19 cellular contexts compared by ENCODE assay signal in genomic region chr2:235421618-235422017, GRCh38.
DNase-seq lines count a peak whose midpoint lies in the region; TF ChIP-seq lines count a peak whose summit lies in the region.
"Had no signal": no experiment of that assay in that cellular context is flagged by ENCODE, and none has a peak within 500 bp of the region (broad histone marks: within the 10 kb centered on the region; RNA-seq: fewer than 3 reads in every experiment).

No MANE protein-coding gene starts in this region.

- H2BK15ac ChIP-seq in neuronal stem cell (ENCODE audit: low read length) = peak overlapping the region; percentile 45

- H3K27ac Mint-ChIP-seq in MCF 10A (ENCODE audit: low read depth, unreplicated experiment) = no peak overlapping the region
- H3K27ac Mint-ChIP-seq: CD4-positive, CD25-positive, alpha-beta regulatory T cell had no signal

- no peaks in the 10 kb centered on the region for H3K79me1 ChIP-seq in neuronal stem cell (ENCODE audit: low read depth, low read length)

- DNase-seq in MCF 10A (ENCODE audit: unreplicated experiment) (peak; percentile 5), mammary epithelial cell (no peak), NCI-H2196 (lab: John Stamatoyannopoulos, UW; ENCODE audit: unreplicated experiment) (peak; percentile 79), SHP77 (lab: John Stamatoyannopoulos, UW) (peak; percentile 4 to 52), neuronal stem cell (ENCODE audit: low spot score) (no peak), OCI-M2 (lab: John Stamatoyannopoulos, UW; ENCODE audit: unreplicated experiment) (no peak), foreskin melanocyte (no peak), NCI-H748 (lab: John Stamatoyannopoulos, UW; ENCODE audit: unreplicated experiment) (no peak)
- DNase-seq: 8988T; activated CD4-positive, alpha-beta T cell treated with anti-CD3 and anti-CD28 coated beads, Interleukin-2, amount 50 U/mL, for 48 hours; activated CD8-positive, alpha-beta memory T cell treated with anti-CD3 and anti-CD28 coated beads, Interleukin-2, amount 50 U/mL, for 4 hours; activated naive CD4-positive, alpha-beta T cell treated with anti-CD3 and anti-CD28 coated beads, Interleukin-2, amount 50 U/mL, for 16 hours; amniotic stem cell; CD4-positive, CD25-positive, alpha-beta regulatory T cell; H7; NCI-H2081 treated with DMSO at 0.1 percent for 48 hours; stimulated activated CD8-positive, alpha-beta memory T cell treated with anti-CD3 and anti-CD28 coated beads, Interleukin-4, amount 100 ng/mL, for 48 hours had no signal

- no TSS peak for BruUV-seq in MCF 10A (replicated peaks; lab: Mats Ljungman, UMichigan)
- BruUV-seq in mammary epithelial cell (replicated peaks; lab: Mats Ljungman, UMichigan) = no TSS peak

- H2BK12ac ChIP-seq in neuronal stem cell (ENCODE audit: low read length) = no peak overlapping the region

- no peaks in the 10 kb centered on the region for H3K36me3 ChIP-seq in mammary epithelial cell (ENCODE audit: insufficient read depth, low read length)
- H3K36me3 ChIP-seq in neuronal stem cell (replicated peaks in 1 of 2; ENCODE audit: control insufficient read depth in 2 of 2, insufficient read depth in 2 of 2, low read length in 2 of 2) = no peaks in the 10 kb centered on the region
- H3K36me3 ChIP-seq: tibial nerve had no signal

- H3K4me1 ChIP-seq in mammary epithelial cell (ENCODE audit: insufficient read depth, low read length) = no peaks in the 10 kb centered on the region
- H3K4me1 ChIP-seq in neuronal stem cell (ENCODE audit: control insufficient read depth in 2 of 2, insufficient read depth in 1 of 2, low read depth in 1 of 2, low read length in 2 of 2) = peaks cover 2 to 10% of the 10 kb centered on the region in 2 donors

- no CpG with 5 or more reads among the region's 2 CpGs for WGBS in mammary epithelial cell (ENCODE audit: low coverage, missing lambda C conversion rate)
- no CpG with 5 or more reads among the region's 2 CpGs for WGBS in neuronal stem cell (ENCODE audit: extremely low coverage in 2 of 2, insufficient read length in 2 of 2, insufficient replicate concordance in 1 of 2), 2 donors

- POLR2A ChIA-PET in MCF 10A (lab: Yijun Ruan, JAX) = no interaction called here

- no peak overlapping the region for H3K4me3 Mint-ChIP-seq in MCF 10A (ENCODE audit: unreplicated experiment)
- H3K4me3 Mint-ChIP-seq: CD4-positive, CD25-positive, alpha-beta regulatory T cell had no signal

- H3K9me3 ChIP-seq in mammary epithelial cell (replicated peaks; ENCODE audit: insufficient read depth, low read length) (no peaks in the 10 kb centered on the region), neuronal stem cell (replicated peaks in 1 of 2; ENCODE audit: control insufficient read depth in 2 of 2, insufficient read depth in 1 of 2, low read depth in 1 of 2, low read length in 2 of 2) (peaks cover 2 to 11% of the 10 kb centered on the region in 2 donors)

- H3K27ac ChIP-seq in mammary epithelial cell (ENCODE audit: insufficient read depth, low read depth, low read length) (no peak overlapping the region), neuronal stem cell (replicated peaks; ENCODE audit: low read length) (no peak overlapping the region)
- H3K27ac ChIP-seq: skin epidermis, tibial nerve had no signal

- no peak overlapping the region for H2AFZ ChIP-seq in mammary epithelial cell (ENCODE audit: low read depth, low read length)
- no peak overlapping the region for H2AFZ ChIP-seq in neuronal stem cell (ENCODE audit: low read length)

- no peaks in the 10 kb centered on the region for H3K36me3 Mint-ChIP-seq in MCF 10A (ENCODE audit: insufficient read depth, unreplicated experiment)
- H3K36me3 Mint-ChIP-seq: CD4-positive, CD25-positive, alpha-beta regulatory T cell had no signal

- H3K27me3 ChIP-seq in mammary epithelial cell (ENCODE audit: insufficient read depth, low read length) = no peaks in the 10 kb centered on the region
- no peaks in the 10 kb centered on the region for H3K27me3 ChIP-seq in neuronal stem cell (ENCODE audit: control insufficient read depth in 3 of 3, insufficient read depth in 3 of 3, low read depth in 1 of 3, low read length in 3 of 3)
- H3K27me3 ChIP-seq: tibial nerve had no signal

- TF ChIP-seq CTCF in MCF 10A (IDR thresholded peaks at IDR 0.05; ENCODE audit: unreplicated experiment) (no peak), mammary epithelial cell (conservative IDR thresholded peaks at IDR 0.05 in 1 of 2, IDR thresholded peaks at IDR 0.05 in 1 of 2; ENCODE audit: extremely low read depth in 1 of 2, insufficient read depth in 1 of 2, low read depth in 1 of 2, low read length in 2 of 2) (no peak)

- H4K20me1 ChIP-seq in mammary epithelial cell (ENCODE audit: insufficient read depth, low read length) = no peaks in the 10 kb centered on the region

- no peak overlapping the region for H3K4me3 ChIP-seq in mammary epithelial cell (replicated peaks in 1 of 3; ENCODE audit: insufficient read depth in 1 of 3, low read depth in 2 of 3, low read length in 3 of 3)
- no peak overlapping the region for H3K4me3 ChIP-seq in neuronal stem cell (ENCODE audit: low read length in 2 of 2)
- H3K4me3 ChIP-seq: skin epidermis, tibial nerve had no signal

- H3K4me2 ChIP-seq in mammary epithelial cell (ENCODE audit: insufficient read depth, low read depth, low read length) = no peak overlapping the region
- H3K4me2 ChIP-seq in neuronal stem cell (ENCODE audit: insufficient read depth, low read length, poor library complexity, severe bottlenecking) = no peak overlapping the region

- in situ Hi-C loops in mammary epithelial cell (cut with MboI; ENCODE audit: low sequenced_read_pairs in 2 of 2) = no loop called here

- no peak overlapping the region for H2AK5ac ChIP-seq in neuronal stem cell (ENCODE audit: low read depth, low read length)

- CTCF ChIA-PET in MCF 10A (lab: Yijun Ruan, JAX) (interaction anchor here (0.5 to 0.6 kb wide), 2 partner anchors 16 to 27 kb away, joined by 3 read pairs; no protein-coding TSS in a partner anchor), mammary epithelial cell (lab: Charles Lee; ENCODE audit: low non-redundant PET) (no interaction called here)

- dilution Hi-C loops in mammary epithelial cell (cut with HindIII; ENCODE audit: low sequenced_read_pairs) = no loop called here

- no peaks in the 10 kb centered on the region for H3K4me1 Mint-ChIP-seq in MCF 10A (ENCODE audit: insufficient read depth, unreplicated experiment)
- H3K4me1 Mint-ChIP-seq: CD4-positive, CD25-positive, alpha-beta regulatory T cell had no signal

- no peaks in the 10 kb centered on the region for H3K27me3 Mint-ChIP-seq in MCF 10A (ENCODE audit: insufficient read depth, unreplicated experiment)

- no peak overlapping the region for H3K4ac ChIP-seq in neuronal stem cell (ENCODE audit: low read length)

- no peak overlapping the region for H3K14ac ChIP-seq in neuronal stem cell (ENCODE audit: low read length)

- no peaks in the 10 kb centered on the region for H3K79me2 ChIP-seq in mammary epithelial cell (ENCODE audit: insufficient read depth, low read length)

- H3K9ac ChIP-seq in mammary epithelial cell (ENCODE audit: insufficient read depth, low read length) (no peak overlapping the region), neuronal stem cell (ENCODE audit: low read depth, low read length, poor library complexity) (no peak overlapping the region)

- H3K23ac ChIP-seq in neuronal stem cell (ENCODE audit: low read depth, low read length, poor library complexity) = peak overlapping the region; percentile 61

- no peak overlapping the region for H2BK5ac ChIP-seq in neuronal stem cell (ENCODE audit: low read length)

- intact Hi-C loops in MCF 10A (cut with micrococcal nuclease) = no loop called here
- intact Hi-C loops in mammary epithelial cell (cut with micrococcal nuclease) = no loop called here

- no peak overlapping the region for H4K8ac ChIP-seq in neuronal stem cell (ENCODE audit: low read depth, low read length)

- H2BK120ac ChIP-seq in neuronal stem cell (ENCODE audit: low read depth, low read length) = no peak overlapping the region

- H4K91ac ChIP-seq in neuronal stem cell (ENCODE audit: low read depth, low read length, poor library complexity) = no peak overlapping the region

- H3K9me3 Mint-ChIP-seq in MCF 10A (ENCODE audit: unreplicated experiment) = peaks cover 7% of the 10 kb centered on the region

- peak overlapping the region; percentile 49 for H3K18ac ChIP-seq in neuronal stem cell (ENCODE audit: low read length)

Comparison
In these comparisons a context has a peak if more than half of its experiments do, and no peak if none do; other contexts are left out.
1. DNase-seq: peak in MCF 10A (single experiment), NCI-H2196 (single experiment) and SHP77 (2 of 2); none in mammary epithelial cell (single experiment), neuronal stem cell (single experiment), OCI-M2 (single experiment), foreskin melanocyte (single experiment) and NCI-H748 (single experiment).